In the genomic region with DNA sequence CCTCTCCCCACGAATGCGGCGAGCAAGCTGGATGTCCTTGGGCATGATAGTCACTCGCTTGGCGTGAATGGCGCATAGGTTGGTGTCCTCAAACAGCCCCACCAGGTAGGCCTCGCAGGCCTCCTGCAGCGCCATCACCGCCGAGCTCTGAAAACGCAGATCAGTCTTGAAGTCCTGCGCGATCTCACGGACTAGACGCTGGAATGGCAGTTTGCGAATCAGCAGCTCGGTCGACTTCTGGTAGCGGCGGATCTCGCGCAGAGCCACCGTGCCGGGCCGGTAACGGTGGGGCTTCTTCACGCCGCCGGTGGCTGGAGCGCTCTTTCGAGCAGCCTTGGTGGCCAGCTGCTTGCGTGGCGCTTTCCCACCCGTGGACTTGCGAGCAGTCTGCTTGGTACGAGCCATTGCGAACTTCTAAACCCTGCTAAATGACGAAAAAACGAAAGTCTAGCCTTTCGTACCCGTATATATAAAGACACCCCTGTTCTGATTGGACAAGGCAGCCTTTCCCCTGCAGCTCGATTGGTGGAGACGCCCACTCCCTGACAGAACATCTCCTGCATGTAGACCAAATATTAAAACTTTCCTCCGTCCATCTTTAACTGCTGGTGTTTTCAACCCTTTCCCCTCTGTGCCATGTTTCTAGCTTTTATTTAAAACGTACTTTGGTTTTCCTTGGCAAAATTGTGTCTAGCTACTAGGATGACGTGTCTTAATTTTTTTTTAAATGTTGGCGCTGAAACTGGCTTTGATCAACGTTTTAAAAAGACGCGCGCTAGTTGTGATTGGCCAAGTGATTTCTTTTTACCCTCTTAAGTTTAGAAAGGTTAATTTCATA, we compare ENCODE assay signal across 8 cellular contexts.
A peak's percentile ranks its signal among the peaks of the same experiment; 100 is the strongest.
DNase-seq lines count a peak whose midpoint lies in the region; ATAC-seq and TF ChIP-seq lines count a peak whose summit lies in the region.

No MANE protein-coding gene starts in this region.

- no peaks in the 10 kb centered on the region for H3K9me3 ChIP-seq in mesodermal cell (ENCODE audit: control insufficient read depth, low read length)

- H3K36me3 Mint-ChIP-seq in CD14-positive monocyte (peaks cover 0 to 2% of the 10 kb centered on the region in 2 donors), endothelial cell (ENCODE audit: low read depth, unreplicated experiment) (no peaks in the 10 kb centered on the region)
- H3K36me3 Mint-ChIP-seq in activated CD8-positive, alpha-beta memory T cell treated with anti-CD3 and anti-CD28 coated beads, Interleukin-2, amount 10 ng/mL, durations not matched to agents 7 days and 5 days: peaks cover 26% of the 10 kb centered on the region
- H3K36me3 Mint-ChIP-seq in stimulated activated naive B cell treated with anti-CD40 and anti-IgM and Interleukin-4, amounts not matched to agents 10 μg/mL and 1 μg/mL and 100 μg/mL, for 72 hours: peaks cover 38 to 60% of the 10 kb centered on the region in 2 donors

- H3K4me3 Mint-ChIP-seq in CD14-positive monocyte (peak overlapping the region; percentile 94 to 98), endothelial cell (ENCODE audit: unreplicated experiment) (peak overlapping the region; percentile 96)
- H3K4me3 Mint-ChIP-seq in activated CD8-positive, alpha-beta memory T cell treated with anti-CD3 and anti-CD28 coated beads, Interleukin-2, amount 10 ng/mL, durations not matched to agents 7 days and 5 days: peak overlapping the region; percentile 87
- H3K4me3 Mint-ChIP-seq in stimulated activated naive B cell treated with anti-CD40 and anti-IgM and Interleukin-4, amounts not matched to agents 10 μg/mL and 1 μg/mL and 100 μg/mL, for 72 hours: peak overlapping the region; percentile 85 to 93

- H3K4me3 ChIP-seq in mesodermal cell (ENCODE audit: extremely low read depth, insufficient read depth, low read length, poor library complexity, severe bottlenecking): peak overlapping the region; percentile 67

- H3K27ac Mint-ChIP-seq in CD14-positive monocyte: peak overlapping the region; percentile 92 to 98 (median 96)
- peak overlapping the region; percentile 98 for H3K27ac Mint-ChIP-seq in activated CD8-positive, alpha-beta memory T cell treated with anti-CD3 and anti-CD28 coated beads, Interleukin-2, amount 10 ng/mL, durations not matched to agents 7 days and 5 days
- H3K27ac Mint-ChIP-seq in endothelial cell (ENCODE audit: unreplicated experiment): peak overlapping the region; percentile 79
- peak overlapping the region; percentile 98 for H3K27ac Mint-ChIP-seq in stimulated activated naive B cell treated with anti-CD40 and anti-IgM and Interleukin-4, amounts not matched to agents 10 μg/mL and 1 μg/mL and 100 μg/mL, for 72 hours

- TF ChIP-seq CTCF in CD14-positive monocyte (IDR thresholded peaks at IDR 0.05) (no peak), endothelial cell (IDR thresholded peaks at IDR 0.05; ENCODE audit: unreplicated experiment) (no peak)

- no peaks in the 10 kb centered on the region for H3K4me1 ChIP-seq in mesodermal cell (ENCODE audit: control insufficient read depth, insufficient read depth, low read length, poor library complexity, severe bottlenecking)

- TF ChIP-seq POLR2A in GM19193 (IDR thresholded peaks at IDR 0.05; ENCODE audit: extremely low read depth, insufficient read depth, insufficient read length): peak; percentile 100

- H3K27me3 Mint-ChIP-seq in CD14-positive monocyte (ENCODE audit: low read depth in 3 of 3) (no peaks in the 10 kb centered on the region), endothelial cell (ENCODE audit: unreplicated experiment) (peaks cover 5% of the 10 kb centered on the region)
- no peaks in the 10 kb centered on the region for H3K27me3 Mint-ChIP-seq in activated CD8-positive, alpha-beta memory T cell treated with anti-CD3 and anti-CD28 coated beads, Interleukin-2, amount 10 ng/mL, durations not matched to agents 7 days and 5 days
- H3K27me3 Mint-ChIP-seq in stimulated activated naive B cell treated with anti-CD40 and anti-IgM and Interleukin-4, amounts not matched to agents 10 μg/mL and 1 μg/mL and 100 μg/mL, for 72 hours: no peaks in the 10 kb centered on the region

- DNase-seq in CD14-positive monocyte (ENCODE audit: low spot score): peak; percentile 86
- peak; percentile 73 for DNase-seq in NCI-H774 (lab: John Stamatoyannopoulos, UW)
- peak; percentile 91 for DNase-seq in activated CD8-positive, alpha-beta memory T cell treated with anti-CD3 and anti-CD28 coated beads, Interleukin-2, amount 10 ng/mL, durations not matched to agents 7 days and 5 days
- DNase-seq in endothelial cell (ENCODE audit: low spot score): peak; percentile 59
- DNase-seq in stimulated activated naive B cell treated with anti-CD40 and anti-IgM and Interleukin-4, amounts not matched to agents 10 μg/mL and 1 μg/mL and 100 μg/mL, for 72 hours: peak; percentile 83

- WGBS in mesodermal cell (ENCODE audit: insufficient coverage in 2 of 2), 2 experiments: 0% methylated on average over 44 to 45 of the region's 51 CpGs

- CTCF ChIA-PET in activated CD8-positive, alpha-beta memory T cell treated with anti-CD3 and anti-CD28 coated beads, Interleukin-2, amount 10 ng/mL, durations not matched to agents 7 days and 5 days (lab: Charles Lee): interaction anchor here (0.6 to 4.5 kb wide), 14 partner anchors 8 to 107 kb away, joined by 3 to 35 read pairs (median 5); a partner anchor contains a TSS

- H3K9me3 Mint-ChIP-seq in CD14-positive monocyte (peaks cover 0 to 3% (median 2%) of the 10 kb centered on the region in 7 donors), endothelial cell (ENCODE audit: unreplicated experiment) (no peaks in the 10 kb centered on the region)
- no peaks in the 10 kb centered on the region for H3K9me3 Mint-ChIP-seq in activated CD8-positive, alpha-beta memory T cell treated with anti-CD3 and anti-CD28 coated beads, Interleukin-2, amount 10 ng/mL, durations not matched to agents 7 days and 5 days (ENCODE audit: low read depth)
- peaks cover 0 to 3% of the 10 kb centered on the region in 2 donors for H3K9me3 Mint-ChIP-seq in stimulated activated naive B cell treated with anti-CD40 and anti-IgM and Interleukin-4, amounts not matched to agents 10 μg/mL and 1 μg/mL and 100 μg/mL, for 72 hours

- peaks cover 34% of the 10 kb centered on the region for H3K4me1 Mint-ChIP-seq in CD14-positive monocyte
- H3K4me1 Mint-ChIP-seq in activated CD8-positive, alpha-beta memory T cell treated with anti-CD3 and anti-CD28 coated beads, Interleukin-2, amount 10 ng/mL, durations not matched to agents 7 days and 5 days: peaks cover 42% of the 10 kb centered on the region
- peaks cover 30% of the 10 kb centered on the region for H3K4me1 Mint-ChIP-seq in endothelial cell (ENCODE audit: unreplicated experiment)
- H3K4me1 Mint-ChIP-seq in stimulated activated naive B cell treated with anti-CD40 and anti-IgM and Interleukin-4, amounts not matched to agents 10 μg/mL and 1 μg/mL and 100 μg/mL, for 72 hours: peaks cover 28 to 65% of the 10 kb centered on the region in 2 donors

- intact Hi-C loops in CD14-positive monocyte (cut with micrococcal nuclease): loop anchor here (5.0 to 10.0 kb wide), 3 partner anchors 72 to 90 kb away; a partner anchor contains a TSS

- H3K36me3 ChIP-seq in mesodermal cell (ENCODE audit: control insufficient read depth, insufficient read depth, low read length): no peaks in the 10 kb centered on the region

- H3K27ac ChIP-seq in mesodermal cell (ENCODE audit: low read depth, low read length, severe bottlenecking): peak overlapping the region; percentile 96

- peak; percentile 23 for ATAC-seq in HG03469 (IDR thresholded peaks at IDR 0.05; ENCODE audit: unreplicated experiment)
- ATAC-seq in activated CD8-positive, alpha-beta memory T cell treated with anti-CD3 and anti-CD28 coated beads, Interleukin-2, amount 10 ng/mL, durations not matched to agents 7 days and 5 days: peak; percentile 43
- ATAC-seq in stimulated activated naive B cell treated with anti-CD40 and anti-IgM and Interleukin-4, amounts not matched to agents 10 μg/mL and 1 μg/mL and 100 μg/mL, for 72 hours (replicated peaks): peak; percentile 43 to 48

Comparison
In these comparisons a context has a peak if more than half of its experiments do, and no peak if none do; other contexts are left out.
1. Peak in every context shown above with its lines: DNase-seq, ATAC-seq, H3K4me3 ChIP-seq and H3K27ac ChIP-seq.